Comparison of ENCODE assay signal across 1 cellular context in genomic region chr10:100373298-100374136, GRCh38.
TF ChIP-seq lines count a peak whose summit lies in the region.

No MANE protein-coding gene starts in this region.

TF ChIP-seq in HepG2, 621 proteins besides CTCF, POLR2A, EP300 and RAD21 (continued from another document and continues in another):
- TF ChIP-seq, protein P1, sequence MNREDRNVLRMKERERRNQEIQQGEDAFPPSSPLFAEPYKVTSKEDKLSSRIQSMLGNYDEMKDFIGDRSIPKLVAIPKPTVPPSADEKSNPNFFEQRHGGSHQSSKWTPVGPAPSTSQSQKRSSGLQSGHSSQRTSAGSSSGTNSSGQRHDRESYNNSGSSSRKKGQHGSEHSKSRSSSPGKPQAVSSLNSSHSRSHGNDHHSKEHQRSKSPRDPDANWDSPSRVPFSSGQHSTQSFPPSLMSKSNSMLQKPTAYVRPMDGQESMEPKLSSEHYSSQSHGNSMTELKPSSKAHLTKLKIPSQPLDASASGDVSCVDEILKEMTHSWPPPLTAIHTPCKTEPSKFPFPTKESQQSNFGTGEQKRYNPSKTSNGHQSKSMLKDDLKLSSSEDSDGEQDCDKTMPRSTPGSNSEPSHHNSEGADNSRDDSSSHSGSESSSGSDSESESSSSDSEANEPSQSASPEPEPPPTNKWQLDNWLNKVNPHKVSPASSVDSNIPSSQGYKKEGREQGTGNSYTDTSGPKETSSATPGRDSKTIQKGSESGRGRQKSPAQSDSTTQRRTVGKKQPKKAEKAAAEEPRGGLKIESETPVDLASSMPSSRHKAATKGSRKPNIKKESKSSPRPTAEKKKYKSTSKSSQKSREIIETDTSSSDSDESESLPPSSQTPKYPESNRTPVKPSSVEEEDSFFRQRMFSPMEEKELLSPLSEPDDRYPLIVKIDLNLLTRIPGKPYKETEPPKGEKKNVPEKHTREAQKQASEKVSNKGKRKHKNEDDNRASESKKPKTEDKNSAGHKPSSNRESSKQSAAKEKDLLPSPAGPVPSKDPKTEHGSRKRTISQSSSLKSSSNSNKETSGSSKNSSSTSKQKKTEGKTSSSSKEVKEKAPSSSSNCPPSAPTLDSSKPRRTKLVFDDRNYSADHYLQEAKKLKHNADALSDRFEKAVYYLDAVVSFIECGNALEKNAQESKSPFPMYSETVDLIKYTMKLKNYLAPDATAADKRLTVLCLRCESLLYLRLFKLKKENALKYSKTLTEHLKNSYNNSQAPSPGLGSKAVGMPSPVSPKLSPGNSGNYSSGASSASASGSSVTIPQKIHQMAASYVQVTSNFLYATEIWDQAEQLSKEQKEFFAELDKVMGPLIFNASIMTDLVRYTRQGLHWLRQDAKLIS (CRISPR knock-in tag; IDR thresholded peaks at IDR 0.05), result 0 out of 2 replicates have a peak, but pooled peaks have one; percentile 28
- TF ChIP-seq ZNF652 (CRISPR knock-in tag; IDR thresholded peaks at IDR 0.05; ENCODE audit: borderline replicate concordance, low read depth) (0 out of 2 replicates have a peak, but pooled peaks have one; percentile 11), SP2 (CRISPR knock-in tag; IDR thresholded peaks at IDR 0.05) (peak; percentile 11), FOXJ3 (CRISPR knock-in tag; IDR thresholded peaks at IDR 0.05; ENCODE audit: borderline replicate concordance) (peak; percentile 83), ZEB1 (IDR thresholded peaks at IDR 0.05; ENCODE audit: insufficient replicate concordance, low read depth) (peak; percentile 20), NR2F2 (IDR thresholded peaks at IDR 0.05; ENCODE audit: borderline replicate concordance, low read depth) (peak; percentile 33; the same call in 1 of the 2 replicates), ZNF660 (CRISPR knock-in tag; IDR thresholded peaks at IDR 0.05; ENCODE audit: borderline replicate concordance, low read depth) (no peak), SKI (IDR thresholded peaks at IDR 0.05; ENCODE audit: partially characterized antibody) (peak; percentile 93), ZSCAN20 (CRISPR knock-in tag; IDR thresholded peaks at IDR 0.05; ENCODE audit: borderline replicate concordance) (no peak), SOX6 (IDR thresholded peaks at IDR 0.05) (no peak), SOX6 (CRISPR knock-in tag; IDR thresholded peaks at IDR 0.05) (peak; percentile 59; the same call in 1 of the 2 replicates), GPBP1L1 (CRISPR knock-in tag; IDR thresholded peaks at IDR 0.05) (no peak), POGK (CRISPR knock-in tag; conservative IDR thresholded peaks at IDR 0.05) (0 out of 2 replicates have a peak, but pooled peaks have one; percentile 4), ESRRA (CRISPR knock-in tag; IDR thresholded peaks at IDR 0.05; ENCODE audit: low read depth) (peak; percentile 53), ZBTB21 (CRISPR knock-in tag; IDR thresholded peaks at IDR 0.05) (no peak), ATAD3A (CRISPR knock-in tag; IDR thresholded peaks at IDR 0.05) (no peak), ZNF264 (CRISPR knock-in tag; IDR thresholded peaks at IDR 0.05) (no peak), ZNF230 (CRISPR knock-in tag; IDR thresholded peaks at IDR 0.05) (peak; percentile 34; the same call in 1 of the 2 replicates), DDIT3 (CRISPR knock-in tag; IDR thresholded peaks at IDR 0.05) (no peak), HOXA9 (CRISPR knock-in tag; IDR thresholded peaks at IDR 0.05; ENCODE audit: borderline replicate concordance) (no peak; the same call in 1 of the 2 replicates), ZNF792 (CRISPR knock-in tag; IDR thresholded peaks at IDR 0.05) (peak; percentile 78; the same call in 1 of the 2 replicates), CERS6 (CRISPR knock-in tag; IDR thresholded peaks at IDR 0.05) (no peak), ZNF629 (CRISPR knock-in tag; conservative IDR thresholded peaks at IDR 0.05) (peak; percentile 98), TSC22D2 (CRISPR knock-in tag; IDR thresholded peaks at IDR 0.05; ENCODE audit: borderline replicate concordance) (no peak; the same call in 1 of the 2 replicates), ZNF274 (CRISPR knock-in tag; IDR thresholded peaks at IDR 0.05) (no peak), ZMYM3 (CRISPR knock-in tag; IDR thresholded peaks at IDR 0.05) (peak; percentile 88), FOSL2 (CRISPR knock-in tag; IDR thresholded peaks at IDR 0.05) (peak; percentile 61), BCLAF1 (IDR thresholded peaks at IDR 0.05) (no peak), RBM22 (optimal IDR thresholded peaks at IDR 0.05; ENCODE audit: low read length) (peak; percentile 79), SAFB2 (CRISPR knock-in tag; IDR thresholded peaks at IDR 0.05; ENCODE audit: borderline replicate concordance, low read depth) (no peak), ZNF607 (CRISPR knock-in tag; IDR thresholded peaks at IDR 0.05; ENCODE audit: borderline replicate concordance) (no peak), ZNF552 (CRISPR knock-in tag; IDR thresholded peaks at IDR 0.05; ENCODE audit: borderline replicate concordance) (no peak), TCF7 (IDR thresholded peaks at IDR 0.05; ENCODE audit: low read depth) (peak; percentile 3), IRF2 (CRISPR knock-in tag; IDR thresholded peaks at IDR 0.05) (peak; percentile 55; the same call in 1 of the 2 replicates), ZNF530 (CRISPR knock-in tag; IDR thresholded peaks at IDR 0.05; ENCODE audit: low read depth) (no peak), BORCS8-MEF2B (CRISPR knock-in tag; IDR thresholded peaks at IDR 0.05) (peak; percentile 60; the same call in 1 of the 2 replicates), PCBP1 (IDR thresholded peaks at IDR 0.05; ENCODE audit: borderline replicate concordance, low read depth, low read length) (peak; percentile 25; the same call in 1 of the 2 replicates)
- TF ChIP-seq, protein P2, sequence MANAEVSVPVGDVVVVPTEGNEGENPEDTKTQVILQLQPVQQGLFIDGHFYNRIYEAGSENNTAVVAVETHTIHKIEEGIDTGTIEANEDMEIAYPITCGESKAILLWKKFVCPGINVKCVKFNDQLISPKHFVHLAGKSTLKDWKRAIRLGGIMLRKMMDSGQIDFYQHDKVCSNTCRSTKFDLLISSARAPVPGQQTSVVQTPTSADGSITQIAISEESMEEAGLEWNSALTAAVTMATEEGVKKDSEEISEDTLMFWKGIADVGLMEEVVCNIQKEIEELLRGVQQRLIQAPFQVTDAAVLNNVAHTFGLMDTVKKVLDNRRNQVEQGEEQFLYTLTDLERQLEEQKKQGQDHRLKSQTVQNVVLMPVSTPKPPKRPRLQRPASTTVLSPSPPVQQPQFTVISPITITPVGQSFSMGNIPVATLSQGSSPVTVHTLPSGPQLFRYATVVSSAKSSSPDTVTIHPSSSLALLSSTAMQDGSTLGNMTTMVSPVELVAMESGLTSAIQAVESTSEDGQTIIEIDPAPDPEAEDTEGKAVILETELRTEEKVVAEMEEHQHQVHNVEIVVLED (CRISPR knock-in tag; IDR thresholded peaks at IDR 0.05; ENCODE audit: borderline replicate concordance), result no peak
- TF ChIP-seq, protein P3, sequence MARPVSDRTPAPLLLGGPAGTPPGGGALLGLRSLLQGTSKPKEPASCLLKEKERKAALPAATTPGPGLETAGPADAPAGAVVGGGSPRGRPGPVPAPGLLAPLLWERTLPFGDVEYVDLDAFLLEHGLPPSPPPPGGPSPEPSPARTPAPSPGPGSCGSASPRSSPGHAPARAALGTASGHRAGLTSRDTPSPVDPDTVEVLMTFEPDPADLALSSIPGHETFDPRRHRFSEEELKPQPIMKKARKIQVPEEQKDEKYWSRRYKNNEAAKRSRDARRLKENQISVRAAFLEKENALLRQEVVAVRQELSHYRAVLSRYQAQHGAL (CRISPR knock-in tag; IDR thresholded peaks at IDR 0.05; ENCODE audit: not compliant biosample characterization), result peak; percentile 70
- TF ChIP-seq, protein P4, sequence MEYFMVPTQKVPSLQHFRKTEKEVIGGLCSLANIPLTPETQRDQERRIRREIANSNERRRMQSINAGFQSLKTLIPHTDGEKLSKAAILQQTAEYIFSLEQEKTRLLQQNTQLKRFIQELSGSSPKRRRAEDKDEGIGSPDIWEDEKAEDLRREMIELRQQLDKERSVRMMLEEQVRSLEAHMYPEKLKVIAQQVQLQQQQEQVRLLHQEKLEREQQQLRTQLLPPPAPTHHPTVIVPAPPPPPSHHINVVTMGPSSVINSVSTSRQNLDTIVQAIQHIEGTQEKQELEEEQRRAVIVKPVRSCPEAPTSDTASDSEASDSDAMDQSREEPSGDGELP (IDR thresholded peaks at IDR 0.05; ENCODE audit: borderline replicate concordance, low read depth), result peak; percentile 88; the same call in 1 of the 2 replicates
- TF ChIP-seq, protein P5, sequence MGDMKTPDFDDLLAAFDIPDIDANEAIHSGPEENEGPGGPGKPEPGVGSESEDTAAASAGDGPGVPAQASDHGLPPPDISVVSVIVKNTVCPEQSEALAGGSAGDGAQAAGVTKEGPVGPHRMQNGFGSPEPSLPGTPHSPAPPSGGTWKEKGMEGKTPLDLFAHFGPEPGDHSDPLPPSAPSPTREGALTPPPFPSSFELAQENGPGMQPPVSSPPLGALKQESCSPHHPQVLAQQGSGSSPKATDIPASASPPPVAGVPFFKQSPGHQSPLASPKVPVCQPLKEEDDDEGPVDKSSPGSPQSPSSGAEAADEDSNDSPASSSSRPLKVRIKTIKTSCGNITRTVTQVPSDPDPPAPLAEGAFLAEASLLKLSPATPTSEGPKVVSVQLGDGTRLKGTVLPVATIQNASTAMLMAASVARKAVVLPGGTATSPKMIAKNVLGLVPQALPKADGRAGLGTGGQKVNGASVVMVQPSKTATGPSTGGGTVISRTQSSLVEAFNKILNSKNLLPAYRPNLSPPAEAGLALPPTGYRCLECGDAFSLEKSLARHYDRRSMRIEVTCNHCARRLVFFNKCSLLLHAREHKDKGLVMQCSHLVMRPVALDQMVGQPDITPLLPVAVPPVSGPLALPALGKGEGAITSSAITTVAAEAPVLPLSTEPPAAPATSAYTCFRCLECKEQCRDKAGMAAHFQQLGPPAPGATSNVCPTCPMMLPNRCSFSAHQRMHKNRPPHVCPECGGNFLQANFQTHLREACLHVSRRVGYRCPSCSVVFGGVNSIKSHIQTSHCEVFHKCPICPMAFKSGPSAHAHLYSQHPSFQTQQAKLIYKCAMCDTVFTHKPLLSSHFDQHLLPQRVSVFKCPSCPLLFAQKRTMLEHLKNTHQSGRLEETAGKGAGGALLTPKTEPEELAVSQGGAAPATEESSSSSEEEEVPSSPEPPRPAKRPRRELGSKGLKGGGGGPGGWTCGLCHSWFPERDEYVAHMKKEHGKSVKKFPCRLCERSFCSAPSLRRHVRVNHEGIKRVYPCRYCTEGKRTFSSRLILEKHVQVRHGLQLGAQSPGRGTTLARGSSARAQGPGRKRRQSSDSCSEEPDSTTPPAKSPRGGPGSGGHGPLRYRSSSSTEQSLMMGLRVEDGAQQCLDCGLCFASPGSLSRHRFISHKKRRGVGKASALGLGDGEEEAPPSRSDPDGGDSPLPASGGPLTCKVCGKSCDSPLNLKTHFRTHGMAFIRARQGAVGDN (CRISPR knock-in tag; IDR thresholded peaks at IDR 0.05), result peak; percentile 95
